Comparison of ENCODE assay signal across 1 cellular context in the genomic region with DNA sequence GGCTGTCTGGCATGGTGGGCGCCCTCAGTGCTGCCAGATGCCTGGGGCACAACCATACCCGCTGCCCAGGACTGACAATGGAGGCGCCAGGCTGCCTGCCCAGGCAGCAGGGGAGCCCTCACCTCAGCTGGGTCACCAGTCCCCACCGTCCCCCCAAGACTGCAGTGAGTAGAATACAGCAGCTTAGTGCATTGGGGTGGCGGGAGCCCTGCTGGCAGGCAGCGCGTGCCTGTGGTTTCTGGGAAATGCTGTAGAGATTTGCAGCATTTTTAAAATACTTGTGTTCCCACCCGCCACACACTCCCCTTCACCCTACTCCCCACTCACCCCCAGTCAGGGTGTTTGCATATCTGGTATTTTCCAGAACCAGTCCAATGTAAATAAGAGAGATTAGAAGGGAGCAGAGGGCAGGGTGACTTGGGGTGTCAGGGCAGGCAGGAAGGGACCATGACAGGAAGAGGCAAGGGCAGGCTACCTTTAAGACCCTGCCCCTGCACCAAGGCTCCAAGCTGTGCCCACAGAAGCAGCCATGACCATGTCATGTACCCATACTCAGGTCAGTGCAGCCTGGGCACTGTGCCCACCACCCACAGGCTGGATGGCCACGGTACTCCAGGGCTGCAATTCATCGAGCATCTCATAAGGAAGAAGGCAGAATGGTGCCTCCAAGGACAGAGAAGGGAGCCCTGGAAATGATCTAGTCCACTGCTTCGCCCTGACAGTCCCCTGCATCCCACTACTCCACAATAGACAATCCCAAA.
TF ChIP-seq lines count a peak whose summit lies in the region.

No MANE protein-coding gene starts in this region.

TF ChIP-seq in HepG2, 621 proteins besides CTCF, POLR2A, EP300 and RAD21 (continued from another document):
- TF ChIP-seq TFE3 (CRISPR knock-in tag; IDR thresholded peaks at IDR 0.05) (peak; percentile 17; the same call in 1 of the 2 replicates), PHF21A (CRISPR knock-in tag; IDR thresholded peaks at IDR 0.05) (peak; percentile 75; the same call in 1 of the 2 replicates), ZNF350 (CRISPR knock-in tag; IDR thresholded peaks at IDR 0.05; ENCODE audit: borderline replicate concordance, low read depth) (0 out of 2 replicates have a peak, but pooled peaks have one; percentile 29), ZNF205 (CRISPR knock-in tag; IDR thresholded peaks at IDR 0.05) (no peak; the same call in 1 of the 2 replicates), JUND (CRISPR knock-in tag; IDR thresholded peaks at IDR 0.05) (no peak), ZNF580 (CRISPR knock-in tag; IDR thresholded peaks at IDR 0.05; ENCODE audit: borderline replicate concordance, low read depth) (0 out of 2 replicates have a peak, but pooled peaks have one; percentile 23), ZSCAN25 (CRISPR knock-in tag; IDR thresholded peaks at IDR 0.05) (peak; percentile 91), KMT2B (CRISPR knock-in tag; IDR thresholded peaks at IDR 0.05) (0 out of 2 replicates have a peak, but pooled peaks have one; percentile 19), CREM (IDR thresholded peaks at IDR 0.05) (peak; percentile 51; the same call in 1 of the 2 replicates), CREM (CRISPR knock-in tag; IDR thresholded peaks at IDR 0.05) (no peak), ZNF382 (CRISPR knock-in tag; IDR thresholded peaks at IDR 0.05; ENCODE audit: borderline replicate concordance) (no peak), ZFY (CRISPR knock-in tag; IDR thresholded peaks at IDR 0.05) (no peak), HIC2 (CRISPR knock-in tag; IDR thresholded peaks at IDR 0.05; ENCODE audit: low read depth) (peak; percentile 87; the same call in 1 of the 2 replicates), HOMEZ (CRISPR knock-in tag; IDR thresholded peaks at IDR 0.05; ENCODE audit: low read depth) (peak; percentile 70), ZNF790 (CRISPR knock-in tag; IDR thresholded peaks at IDR 0.05; ENCODE audit: borderline replicate concordance) (no peak), RARA (CRISPR knock-in tag; IDR thresholded peaks at IDR 0.05) (peak; percentile 89), KLF16 (CRISPR knock-in tag; IDR thresholded peaks at IDR 0.05) (0 out of 4 replicates have a peak, but pooled peaks of 1 of the 2 experiments have one; percentile 49), PPARG (CRISPR knock-in tag; conservative IDR thresholded peaks at IDR 0.05) (peak; percentile 86), MYNN (CRISPR knock-in tag; IDR thresholded peaks at IDR 0.05; ENCODE audit: low read depth) (no peak)
- TF ChIP-seq, protein P1, sequence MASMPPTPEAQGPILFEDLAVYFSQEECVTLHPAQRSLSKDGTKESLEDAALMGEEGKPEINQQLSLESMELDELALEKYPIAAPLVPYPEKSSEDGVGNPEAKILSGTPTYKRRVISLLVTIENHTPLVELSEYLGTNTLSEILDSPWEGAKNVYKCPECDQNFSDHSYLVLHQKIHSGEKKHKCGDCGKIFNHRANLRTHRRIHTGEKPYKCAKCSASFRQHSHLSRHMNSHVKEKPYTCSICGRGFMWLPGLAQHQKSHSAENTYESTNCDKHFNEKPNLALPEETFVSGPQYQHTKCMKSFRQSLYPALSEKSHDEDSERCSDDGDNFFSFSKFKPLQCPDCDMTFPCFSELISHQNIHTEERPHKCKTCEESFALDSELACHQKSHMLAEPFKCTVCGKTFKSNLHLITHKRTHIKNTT (CRISPR knock-in tag; IDR thresholded peaks at IDR 0.05), result no peak
- TF ChIP-seq, protein P2, sequence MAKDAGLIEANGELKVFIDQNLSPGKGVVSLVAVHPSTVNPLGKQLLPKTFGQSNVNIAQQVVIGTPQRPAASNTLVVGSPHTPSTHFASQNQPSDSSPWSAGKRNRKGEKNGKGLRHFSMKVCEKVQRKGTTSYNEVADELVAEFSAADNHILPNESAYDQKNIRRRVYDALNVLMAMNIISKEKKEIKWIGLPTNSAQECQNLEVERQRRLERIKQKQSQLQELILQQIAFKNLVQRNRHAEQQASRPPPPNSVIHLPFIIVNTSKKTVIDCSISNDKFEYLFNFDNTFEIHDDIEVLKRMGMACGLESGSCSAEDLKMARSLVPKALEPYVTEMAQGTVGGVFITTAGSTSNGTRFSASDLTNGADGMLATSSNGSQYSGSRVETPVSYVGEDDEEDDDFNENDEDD (CRISPR knock-in tag; IDR thresholded peaks at IDR 0.05; ENCODE audit: borderline replicate concordance), result 0 out of 2 replicates have a peak, but pooled peaks have one; percentile 43
- TF ChIP-seq, protein P3, sequence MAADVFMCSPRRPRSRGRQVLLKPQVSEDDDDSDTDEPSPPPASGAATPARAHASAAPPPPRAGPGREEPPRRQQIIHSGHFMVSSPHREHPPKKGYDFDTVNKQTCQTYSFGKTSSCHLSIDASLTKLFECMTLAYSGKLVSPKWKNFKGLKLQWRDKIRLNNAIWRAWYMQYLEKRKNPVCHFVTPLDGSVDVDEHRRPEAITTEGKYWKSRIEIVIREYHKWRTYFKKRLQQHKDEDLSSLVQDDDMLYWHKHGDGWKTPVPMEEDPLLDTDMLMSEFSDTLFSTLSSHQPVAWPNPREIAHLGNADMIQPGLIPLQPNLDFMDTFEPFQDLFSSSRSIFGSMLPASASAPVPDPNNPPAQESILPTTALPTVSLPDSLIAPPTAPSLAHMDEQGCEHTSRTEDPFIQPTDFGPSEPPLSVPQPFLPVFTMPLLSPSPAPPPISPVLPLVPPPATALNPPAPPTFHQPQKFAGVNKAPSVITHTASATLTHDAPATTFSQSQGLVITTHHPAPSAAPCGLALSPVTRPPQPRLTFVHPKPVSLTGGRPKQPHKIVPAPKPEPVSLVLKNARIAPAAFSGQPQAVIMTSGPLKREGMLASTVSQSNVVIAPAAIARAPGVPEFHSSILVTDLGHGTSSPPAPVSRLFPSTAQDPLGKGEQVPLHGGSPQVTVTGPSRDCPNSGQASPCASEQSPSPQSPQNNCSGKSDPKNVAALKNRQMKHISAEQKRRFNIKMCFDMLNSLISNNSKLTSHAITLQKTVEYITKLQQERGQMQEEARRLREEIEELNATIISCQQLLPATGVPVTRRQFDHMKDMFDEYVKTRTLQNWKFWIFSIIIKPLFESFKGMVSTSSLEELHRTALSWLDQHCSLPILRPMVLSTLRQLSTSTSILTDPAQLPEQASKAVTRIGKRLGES (CRISPR knock-in tag; IDR thresholded peaks at IDR 0.05; ENCODE audit: borderline replicate concordance), result no peak
